22 cellular contexts compared by ENCODE assay signal in the genomic region with DNA sequence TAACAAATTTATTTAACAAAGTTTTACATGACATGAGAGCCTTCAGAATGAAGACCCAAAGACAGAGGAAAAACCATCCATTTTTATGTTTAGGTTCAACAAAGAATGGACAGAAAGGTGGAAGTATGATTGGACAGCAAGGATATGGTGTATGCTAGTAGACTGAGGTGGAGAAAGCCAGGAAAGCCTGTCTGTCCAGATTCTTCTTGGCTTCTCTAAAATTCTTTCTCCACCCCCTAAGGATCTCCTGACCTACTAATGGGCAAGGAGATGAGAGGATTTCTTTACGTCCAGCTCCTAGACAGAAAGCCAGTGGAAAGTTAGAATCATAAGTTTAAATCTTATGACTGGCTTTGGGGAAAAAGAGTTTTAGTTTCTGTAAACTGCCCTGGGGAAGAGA. TPM values are rescaled to one million over a fixed set of nuclear protein-coding genes. Genes with fewer than 3 reads are reported as not detected.
DNase-seq lines count a peak whose midpoint lies in the region; ATAC-seq and TF ChIP-seq lines count a peak whose summit lies in the region.
"Had no signal": no experiment of that assay in that cellular context is flagged by ENCODE, and none has a peak within 500 bp of the region (broad histone marks: within the 10 kb centered on the region; RNA-seq: fewer than 3 reads in every experiment).

No MANE protein-coding gene starts in this region.

- TF ChIP-seq CTCF in 22Rv1 (IDR thresholded peaks at IDR 0.05) (no peak), PC-3 (conservative IDR thresholded peaks at IDR 0.05; ENCODE audit: low read depth, low read length) (no peak), CD14-positive monocyte (IDR thresholded peaks at IDR 0.05) (no peak)

- peaks cover 23% of the 10 kb centered on the region for H3K36me3 ChIP-seq in CD4-positive, CD25-positive, alpha-beta regulatory T cell (ENCODE audit: control insufficient read depth, insufficient read depth, low read length)
- peaks cover 43% of the 10 kb centered on the region for H3K36me3 ChIP-seq in PC-3 (ENCODE audit: low read depth, low read length)
- H3K36me3 ChIP-seq: prostate gland had no signal

- BruUV-seq in PC-3 (replicated peaks; lab: Mats Ljungman, UMichigan): no TSS peak

- H3K27me3 Mint-ChIP-seq in CD4-positive, CD25-positive, alpha-beta regulatory T cell: no peaks in the 10 kb centered on the region
- H3K27me3 Mint-ChIP-seq in immature natural killer cell (ENCODE audit: low read depth in 3 of 3) (peaks cover 3 to 8% (median 7%) of the 10 kb centered on the region in 3 donors), CD14-positive monocyte (ENCODE audit: low read depth in 3 of 3) (no peaks in the 10 kb centered on the region)
- H3K27me3 Mint-ChIP-seq: B cell had no signal

- no peaks in the 10 kb centered on the region for H3K9me2 ChIP-seq in PC-3 (replicated peaks; ENCODE audit: low read length)

- H3F3A ChIP-seq in PC-3 (ENCODE audit: low read length, unreplicated experiment): no peaks in the 10 kb centered on the region

- H3K4me3 Mint-ChIP-seq in CD4-positive, CD25-positive, alpha-beta regulatory T cell: peak overlapping the region in 3 of 4 donors; percentile 29 to 98 (median 97)
- H3K4me3 Mint-ChIP-seq in immature natural killer cell (no peak overlapping the region), CD14-positive monocyte (no peak overlapping the region)
- H3K4me3 Mint-ChIP-seq: B cell, nephron had no signal

- no peaks in the 10 kb centered on the region for H3K27me3 ChIP-seq in CD4-positive, CD25-positive, alpha-beta regulatory T cell (ENCODE audit: control insufficient read depth, insufficient read depth, low read length)
- H3K27me3 ChIP-seq in PC-3 (ENCODE audit: low read length): no peaks in the 10 kb centered on the region
- H3K27me3 ChIP-seq: suprapubic skin had no signal

- no peaks in the 10 kb centered on the region for H3K9me3 ChIP-seq in CD4-positive, CD25-positive, alpha-beta regulatory T cell (ENCODE audit: control insufficient read depth in 2 of 2, low read length in 2 of 2)
- H3K9me3 ChIP-seq in PC-3 (ENCODE audit: low read length): no peaks in the 10 kb centered on the region
- H3K9me3 ChIP-seq: prostate gland, suprapubic skin had no signal

- peak overlapping the region; percentile 100 for H3K4me2 ChIP-seq in PC-3 (ENCODE audit: low read length)

- no peak for ATAC-seq in CD4-positive, CD25-positive, alpha-beta regulatory T cell (ENCODE audit: low read depth in 2 of 2)
- no peak for ATAC-seq in PC-3
- no peak for ATAC-seq in HG03280 (IDR thresholded peaks at IDR 0.05; ENCODE audit: unreplicated experiment)

- H3K79me2 ChIP-seq in PC-3 (ENCODE audit: low read length): peaks cover 51% of the 10 kb centered on the region

- H3K9me3 Mint-ChIP-seq in CD4-positive, CD25-positive, alpha-beta regulatory T cell: peaks cover 0 to 1% (median 0%) of the 10 kb centered on the region in 7 donors
- H3K9me3 Mint-ChIP-seq in immature natural killer cell: peaks cover 0 to 2% (median 0%) of the 10 kb centered on the region in 6 donors
- peaks cover 0 to 3% (median 0%) of the 10 kb centered on the region in 7 donors for H3K9me3 Mint-ChIP-seq in CD14-positive monocyte
- H3K9me3 Mint-ChIP-seq: nephron had no signal

- H3K27ac ChIP-seq in 22Rv1 (0 out of 2 replicates have a peak overlapping the region, but pooled peaks have one; percentile 17), PC-3 (ENCODE audit: low read length) (no peak overlapping the region), epithelial cell of prostate (peak overlapping the region; percentile 10)
- no peak overlapping the region for H3K27ac ChIP-seq in CD4-positive, CD25-positive, alpha-beta regulatory T cell (ENCODE audit: insufficient read depth, low read length, poor library complexity, severe bottlenecking)
- H3K27ac ChIP-seq: prostate gland, suprapubic skin had no signal

- H4K20me1 ChIP-seq in PC-3 (ENCODE audit: low read length): no peaks in the 10 kb centered on the region

- no peak overlapping the region for H2AFZ ChIP-seq in PC-3 (ENCODE audit: low read length)

- H3K4me1 ChIP-seq in CD4-positive, CD25-positive, alpha-beta regulatory T cell (ENCODE audit: control insufficient read depth, insufficient read depth, low read length, poor library complexity, severe bottlenecking): peaks cover 13% of the 10 kb centered on the region
- peaks cover 49% of the 10 kb centered on the region for H3K4me1 ChIP-seq in PC-3 (ENCODE audit: insufficient read depth, low read length)

- no peak overlapping the region for H3K9ac ChIP-seq in PC-3 (ENCODE audit: low read length)

- no peak overlapping the region for H3K4me3 ChIP-seq in CD4-positive, CD25-positive, alpha-beta regulatory T cell (ENCODE audit: low read depth, low read length)
- H3K4me3 ChIP-seq in PC-3 (ENCODE audit: low read length): no peak overlapping the region
- H3K4me3 ChIP-seq: prostate gland, suprapubic skin had no signal

- DNase-seq in CD4-positive, CD25-positive, alpha-beta regulatory T cell: no peak
- DNase-seq in PC-3 (peak; percentile 69), epithelial cell of prostate (ENCODE audit: low read depth, low spot score) (no peak), immature natural killer cell (no peak), AG08395 (ENCODE audit: low spot score) (no peak), CD14-positive monocyte (ENCODE audit: low spot score) (no peak)
- DNase-seq: activated CD8-positive, alpha-beta memory T cell treated with anti-CD3 and anti-CD28 coated beads for 24 hours; activated effector memory CD4-positive, alpha-beta T cell treated with Interleukin-2 at 50 U/mL for 16 hours; aorta; cerebellar nuclear complex; effector memory CD4-positive, alpha-beta T cell; mammary epithelial cell; NCI-H187; NCI-H226; small intestine; stimulated activated CD4-positive, alpha-beta T cell treated with anti-CD3 and anti-CD28 coated beads, Interleukin-4, amount 100 ng/mL, for 1 hour had no signal

- H3K27ac Mint-ChIP-seq in CD4-positive, CD25-positive, alpha-beta regulatory T cell: peak overlapping the region in 2 of 3 donors; percentile 51 to 79
- H3K27ac Mint-ChIP-seq in immature natural killer cell (peak overlapping the region in 1 of 6 donors; percentile 34), CD14-positive monocyte (peak overlapping the region in 1 of 7 donors; percentile 6)
- H3K27ac Mint-ChIP-seq: B cell had no signal

- peaks cover 38% of the 10 kb centered on the region for H3K36me3 Mint-ChIP-seq in CD4-positive, CD25-positive, alpha-beta regulatory T cell
- H3K36me3 Mint-ChIP-seq in immature natural killer cell (peaks cover 0 to 26% (median 9%) of the 10 kb centered on the region in 3 donors), CD14-positive monocyte (peaks cover 17 to 27% of the 10 kb centered on the region in 2 donors)

- POLR2A ChIA-PET in PC-3 (lab: Charles Lee; ENCODE audit: unreplicated experiment): no interaction called here

- CTCF ChIA-PET in PC-3 (lab: Charles Lee): no interaction called here

- intact Hi-C loops in PC-3 (cut with micrococcal nuclease): loop anchor here (10.0 kb wide), 1 partner anchor 220 kb away; no protein-coding TSS in a partner anchor
- intact Hi-C loops in CD14-positive monocyte (cut with micrococcal nuclease): no loop called here

- H3K4me1 Mint-ChIP-seq in CD4-positive, CD25-positive, alpha-beta regulatory T cell: peaks cover 32 to 63% (median 36%) of the 10 kb centered on the region in 4 donors
- H3K4me1 Mint-ChIP-seq in immature natural killer cell: peaks cover 27 to 40% of the 10 kb centered on the region in 2 donors
- H3K4me1 Mint-ChIP-seq in CD14-positive monocyte: peaks cover 19% of the 10 kb centered on the region

RNA-seq across cellular contexts. Expression of a gene that starts 3.0 kb away (rescaled TPM):
- 48.8 TPM for total RNA-seq in CD4-positive, CD25-positive, alpha-beta regulatory T cell
- 100 to 1,000 TPM; 131 to 165 (median 146) TPM for polyA plus RNA-seq in CD4-positive, CD25-positive, alpha-beta regulatory T cell
- 41.7 and 78.8 TPM in 2 replicates for total RNA-seq in PC-3 (2014; rRNA removed)
- polyA plus RNA-seq in immature natural killer cell (100 to 1,000 TPM in 2 of 3 donors, 10 to 100 TPM in 1; 97.5 to 106 (median 103) TPM), CD14-positive monocyte (10 to 100 TPM; 20.8 to 21.6 TPM)

Comparison
In these comparisons a context has a peak if more than half of its experiments do, and no peak if none do; other contexts are left out.
1. H3K27ac ChIP-seq: peak in 22Rv1 (single experiment) and epithelial cell of prostate (single experiment); none in CD4-positive, CD25-positive, alpha-beta regulatory T cell (single experiment) and PC-3 (single experiment).
2. H3K4me3 Mint-ChIP-seq: peak in CD4-positive, CD25-positive, alpha-beta regulatory T cell (3 of 4); none in immature natural killer cell (0 of 5) and CD14-positive monocyte (0 of 2).
3. RNA of a gene that starts 3.0 kb away (polyA plus RNA-seq): 131 to 165 TPM in CD4-positive, CD25-positive, alpha-beta regulatory T cell and 97.5 to 106 TPM in immature natural killer cell; 20.8 to 21.6 TPM in CD14-positive monocyte; every median in the first group is over 4 times any median in the second.